ENCODE assay signal across 19 cellular contexts in genomic region chr10:97067716-97068391, GRCh38.
DNase-seq lines count a peak whose midpoint lies in the region; TF ChIP-seq lines count a peak whose summit lies in the region.
"Had no signal": no experiment of that assay in that cellular context is flagged by ENCODE, and none has a peak within 500 bp of the region (broad histone marks: within the 10 kb centered on the region; RNA-seq: fewer than 3 reads in every experiment).

No MANE protein-coding gene starts in this region.

- no peak overlapping the region for H3K23ac ChIP-seq in mesenchymal stem cell (ENCODE audit: low read length in 2 of 2)

- no peak overlapping the region for H3K27ac ChIP-seq in BLaER1
- no peak overlapping the region for H3K27ac ChIP-seq in WERI-Rb-1
- H3K27ac ChIP-seq in mesenchymal stem cell (ENCODE audit: low read length, poor library complexity, severe bottlenecking): no peak overlapping the region
- H3K27ac ChIP-seq: colonic mucosa, parathyroid adenoma, testis had no signal

- H3K79me1 ChIP-seq in mesenchymal stem cell (replicated peaks; ENCODE audit: low read length, poor library complexity, severe bottlenecking): no peaks in the 10 kb centered on the region

- peaks cover 28% of the 10 kb centered on the region for H3K4me1 ChIP-seq in BLaER1
- H3K4me1 ChIP-seq in mesenchymal stem cell (ENCODE audit: control insufficient read depth, insufficient read depth, low read depth, low read length): peaks cover 3% of the 10 kb centered on the region
- H3K4me1 ChIP-seq: colonic mucosa, parathyroid adenoma, testis had no signal

- no peak overlapping the region for H2AK5ac ChIP-seq in mesenchymal stem cell (ENCODE audit: low read length, severe bottlenecking)

- H4K20me1 ChIP-seq in BLaER1: no peaks in the 10 kb centered on the region

- no peak overlapping the region for H3K18ac ChIP-seq in mesenchymal stem cell (ENCODE audit: low read depth in 1 of 2, low read length in 2 of 2)

- no peak overlapping the region for H4K8ac ChIP-seq in mesenchymal stem cell (ENCODE audit: low read length)

- H3K9me3 ChIP-seq in BLaER1 (peaks cover 6% of the 10 kb centered on the region; the same call in 1 of the 2 replicates), WERI-Rb-1 (ENCODE audit: severe bottlenecking) (no peaks in the 10 kb centered on the region), mesenchymal stem cell (ENCODE audit: control insufficient read depth, low read length) (peaks cover 9% of the 10 kb centered on the region)
- H3K9me3 ChIP-seq: colonic mucosa, testis had no signal

- H3K4me3 ChIP-seq in BLaER1 (no peak overlapping the region), H7 (ENCODE audit: insufficient read depth, low read depth, low read length) (no peak overlapping the region), WERI-Rb-1 (ENCODE audit: low read depth, low read length) (no peak overlapping the region), kidney epithelial cell (ENCODE audit: low read depth, low read length) (no peak overlapping the region), mesenchymal stem cell (ENCODE audit: insufficient read depth in 1 of 2, low read depth in 1 of 2, low read length in 2 of 2) (no peak overlapping the region)
- H3K4me3 ChIP-seq: colonic mucosa, testis had no signal

- H2AFZ ChIP-seq in mesenchymal stem cell (ENCODE audit: low read depth, low read length): no peak overlapping the region
- H2AFZ ChIP-seq: parathyroid adenoma had no signal

- no peak overlapping the region for H3K14ac ChIP-seq in mesenchymal stem cell (ENCODE audit: low read length in 2 of 2)

- no peak overlapping the region for H3K4ac ChIP-seq in mesenchymal stem cell (ENCODE audit: low read depth in 1 of 2, low read length in 2 of 2)

- no peak overlapping the region for H4K91ac ChIP-seq in mesenchymal stem cell (ENCODE audit: low read length)

- no peak overlapping the region for H2BK5ac ChIP-seq in mesenchymal stem cell (ENCODE audit: low read depth, low read length, poor library complexity, severe bottlenecking)

- H3K27me3 ChIP-seq in BLaER1: no peaks in the 10 kb centered on the region
- no peaks in the 10 kb centered on the region for H3K27me3 ChIP-seq in H7 (ENCODE audit: control insufficient read depth, insufficient read depth, low read length)
- no peaks in the 10 kb centered on the region for H3K27me3 ChIP-seq in WERI-Rb-1 (ENCODE audit: insufficient read depth, low read depth, severe bottlenecking)
- H3K27me3 ChIP-seq in kidney epithelial cell (ENCODE audit: control insufficient read depth, insufficient read depth, low read length): peaks cover 28% of the 10 kb centered on the region
- peaks cover 74 to 77% of the 10 kb centered on the region in 2 experiments for H3K27me3 ChIP-seq in mesenchymal stem cell (ENCODE audit: control insufficient read depth in 1 of 2, insufficient read depth in 1 of 2, low read length in 2 of 2)
- H3K27me3 ChIP-seq: colonic mucosa, testis had no signal

- H3K4me2 ChIP-seq in BLaER1 (peak overlapping the region; percentile 53; the same call in 1 of the 2 replicates), mesenchymal stem cell (ENCODE audit: low read length, poor library complexity, severe bottlenecking) (no peak overlapping the region)

- no peak overlapping the region for H3K9ac ChIP-seq in BLaER1
- H3K9ac ChIP-seq in mesenchymal stem cell (ENCODE audit: low read length): no peak overlapping the region
- H3K9ac ChIP-seq: parathyroid adenoma had no signal

- no peaks in the 10 kb centered on the region for H3K36me3 ChIP-seq in BLaER1
- H3K36me3 ChIP-seq in H7 (replicated peaks; ENCODE audit: control insufficient read depth, insufficient read depth, low read length): no peaks in the 10 kb centered on the region
- no peaks in the 10 kb centered on the region for H3K36me3 ChIP-seq in WERI-Rb-1
- H3K36me3 ChIP-seq in kidney epithelial cell (ENCODE audit: control insufficient read depth, insufficient read depth, low read length): no peaks in the 10 kb centered on the region
- H3K36me3 ChIP-seq in mesenchymal stem cell (ENCODE audit: control insufficient read depth in 1 of 2, insufficient read depth in 2 of 2, low read depth in 1 of 2, low read length in 2 of 2): no peaks in the 10 kb centered on the region
- H3K36me3 ChIP-seq: colonic mucosa had no signal

- no peak overlapping the region for H2BK15ac ChIP-seq in mesenchymal stem cell (ENCODE audit: low read depth, poor library complexity, severe bottlenecking)

- TF ChIP-seq CTCF in WERI-Rb-1 (IDR thresholded peaks at IDR 0.05; ENCODE audit: low read depth, low read length) (0 out of 2 replicates have a peak, but pooled peaks have one; percentile 31), kidney epithelial cell (IDR thresholded peaks at IDR 0.05; ENCODE audit: insufficient read depth, low read length, poor library complexity, severe bottlenecking) (peak; percentile 11)

- no peak overlapping the region for H2BK12ac ChIP-seq in mesenchymal stem cell (ENCODE audit: low read length in 2 of 2)

- H2BK120ac ChIP-seq in mesenchymal stem cell (ENCODE audit: low read depth, low read length): no peak overlapping the region

- WGBS in mesenchymal stem cell: 75% methylated on average over 16 of the region's 16 CpGs

- DNase-seq in H7 (peak; percentile 92), WERI-Rb-1 (no peak), kidney epithelial cell (ENCODE audit: low read depth) (no peak), mesenchymal stem cell (no peak), GM19238 (ENCODE audit: insufficient read length, low spot score) (no peak), NCI-H1436 treated with DMSO at 0.1 percent for 48 hours (lab: John Stamatoyannopoulos, UW) (no peak)
- DNase-seq in activated CD8-positive, alpha-beta memory T cell treated with anti-CD3 and anti-CD28 coated beads for 24 hours: no peak
- DNase-seq: activated CD4-positive, alpha-beta T cell treated with anti-CD3 and anti-CD28 coated beads, Interleukin-2, amount 50 U/mL, for 1 hour; activated naive CD4-positive, alpha-beta T cell treated with anti-CD3 and anti-CD28 coated beads, Interleukin-2, amount 50 U/mL, for 16 hours; activated T-cell treated with anti-CD3 and anti-CD28 coated beads, Interleukin-2, amount 50 U/mL, for 1 hour; colonic mucosa; GF-D8; NCI-H2081; NCI-H524 treated with DMSO at 0.1 percent for 48 hours; PC-3; small intestine; testis had no signal
